ENCODE assay signal across 8 cellular contexts in genomic region chr15:52294881-52295420, GRCh38. TPM values are rescaled to one million over a fixed set of nuclear protein-coding genes. Genes with fewer than 3 reads are reported as not detected.
DNase-seq lines count a peak whose midpoint lies in the region; ATAC-seq and TF ChIP-seq lines count a peak whose summit lies in the region.

No MANE protein-coding gene starts in this region.

- intact Hi-C loops in Calu3 (cut with micrococcal nuclease; ENCODE audit: unreplicated experiment): loop anchor here (2.0 kb wide), 1 partner anchor 32 kb away; no protein-coding TSS in a partner anchor
- intact Hi-C loops in PC-9 (cut with micrococcal nuclease; ENCODE audit: unreplicated experiment): no loop called here

- BruUV-seq in Calu3 (replicated peaks; lab: Mats Ljungman, UMichigan): no TSS peak
- BruUV-seq in PC-9 (replicated peaks; lab: Mats Ljungman, UMichigan): TSS peak; percentile 47

- H3K4me1 ChIP-seq in PC-9 (replicated peaks; ENCODE audit: insufficient read depth): peaks cover 25% of the 10 kb centered on the region

- H3K36me3 ChIP-seq in PC-9 (ENCODE audit: low read depth): no peaks in the 10 kb centered on the region

- TF ChIP-seq CTCF in Calu3 (IDR thresholded peaks at IDR 0.05; ENCODE audit: unreplicated experiment): no peak
- no peak for TF ChIP-seq CTCF in PC-9 (conservative IDR thresholded peaks at IDR 0.05)
- no peak for TF ChIP-seq CTCF in epithelial cell of esophagus (IDR thresholded peaks at IDR 0.05; ENCODE audit: insufficient read depth, low read depth, low read length, missing control alignments)
- no peak for TF ChIP-seq CTCF in omental fat pad (IDR thresholded peaks at IDR 0.05)

- H3K4me3 ChIP-seq in PC-9 (peak overlapping the region; percentile 86), epithelial cell of esophagus (ENCODE audit: low read length) (peak overlapping the region; percentile 44)

- H3K9me3 ChIP-seq in PC-9 (ENCODE audit: insufficient read depth, low read depth): no peaks in the 10 kb centered on the region

- no peaks in the 10 kb centered on the region for H4K20me1 ChIP-seq in PC-9 (ENCODE audit: insufficient read depth)

- peak overlapping the region; percentile 97 for H3K4me2 ChIP-seq in PC-9

- peak overlapping the region; percentile 87 for H2AFZ ChIP-seq in PC-9

- peaks cover 29% of the 10 kb centered on the region for H3K4me1 Mint-ChIP-seq in Calu3 (ENCODE audit: low read depth, unreplicated experiment)

- no peaks in the 10 kb centered on the region for H3K27me3 Mint-ChIP-seq in Calu3 (ENCODE audit: unreplicated experiment)

- CTCF ChIA-PET in Calu3 (lab: Charles Lee): interaction anchor here (0.9 to 1.1 kb wide), 2 partner anchors 33 to 36 kb away, joined by 4 read pairs; no protein-coding TSS in a partner anchor
- CTCF ChIA-PET in PC-9 (lab: Charles Lee): interaction anchor here (1.0 kb wide), 1 partner anchor 33 kb away, joined by 3 read pairs; no protein-coding TSS in a partner anchor

- H3F3A ChIP-seq in PC-9 (ENCODE audit: insufficient read depth, low read depth): no peaks in the 10 kb centered on the region

- H3K9me3 Mint-ChIP-seq in Calu3 (ENCODE audit: low read depth, unreplicated experiment): no peaks in the 10 kb centered on the region

- DNase-seq in Calu3 (peak; percentile 17), PC-9 (no peak), epithelial cell of esophagus (ENCODE audit: low read depth) (no peak), omental fat pad (ENCODE audit: low spot score) (no peak), amniotic stem cell (lab: John Stamatoyannopoulos, UW) (no peak), hepatic stellate cell (ENCODE audit: low spot score) (no peak)
- DNase-seq in stimulated activated CD4-positive, alpha-beta T cell treated with anti-CD3 and anti-CD28 coated beads, Interleukin-2, amount 100 ng/mL, for 24 hours: no peak

- peaks cover 34% of the 10 kb centered on the region for H3K36me3 Mint-ChIP-seq in Calu3 (ENCODE audit: insufficient read depth, unreplicated experiment)

- H3K9me2 ChIP-seq in PC-9 (ENCODE audit: insufficient read depth): no peaks in the 10 kb centered on the region

- H3K27me3 ChIP-seq in PC-9 (ENCODE audit: insufficient read depth, low read depth): no peaks in the 10 kb centered on the region

- peaks cover 16% of the 10 kb centered on the region for H3K79me2 ChIP-seq in PC-9 (ENCODE audit: low read depth)

- H3K27ac ChIP-seq in PC-9: peak overlapping the region; percentile 24; the same call in 1 of the 2 replicates

- ATAC-seq in omental fat pad (ENCODE audit: low FRiP score): peak; percentile 33
- ATAC-seq in HG03442 (IDR thresholded peaks at IDR 0.05; ENCODE audit: unreplicated experiment): no peak

- H3K4me3 Mint-ChIP-seq in Calu3 (ENCODE audit: low read depth, unreplicated experiment): peak overlapping the region; percentile 69

- H3K27ac Mint-ChIP-seq in Calu3 (ENCODE audit: unreplicated experiment): peak overlapping the region; percentile 54

- POLR2A ChIA-PET in PC-9 (lab: Charles Lee; ENCODE audit: unreplicated experiment): no interaction called here

RNA-seq across cellular contexts. Expression of gene MYO5C, which starts 0.7 kb away (rescaled TPM):
- total RNA-seq in Calu3 (2022): 48.1 and 48.4 TPM in 2 replicates
- total RNA-seq in PC-9 (2021): 35.6 and 41.1 TPM in 2 replicates
- total RNA-seq in omental fat pad: 10 to 100 TPM in 3 of 4 donors, 1 to 10 TPM in 1; 7.7 to 58.3 (median 15.5) TPM
